8 cellular contexts compared by ENCODE assay signal in genomic region chr22:28799125-28799833, GRCh38. TPM values are rescaled to one million over a fixed set of nuclear protein-coding genes. Genes with fewer than 3 reads are reported as not detected.
DNase-seq lines count a peak whose midpoint lies in the region; ATAC-seq and TF ChIP-seq lines count a peak whose summit lies in the region.

No MANE protein-coding gene starts in this region.

- H3K4me1 ChIP-seq in mucosa of rectum (ENCODE audit: control insufficient read depth in 2 of 2, insufficient read depth in 2 of 2, low read length in 2 of 2) (peaks cover 25 to 30% of the 10 kb centered on the region in 2 donors), urinary bladder (ENCODE audit: insufficient read depth) (no peaks in the 10 kb centered on the region)

- TF ChIP-seq CTCF in VCaP (conservative IDR thresholded peaks at IDR 0.05): no peak

- H3K36me3 ChIP-seq in mucosa of rectum (ENCODE audit: control insufficient read depth in 2 of 2, insufficient read depth in 2 of 2, low read length in 2 of 2) (peaks cover 29 to 36% of the 10 kb centered on the region in 2 donors), urinary bladder (ENCODE audit: insufficient read depth) (peaks cover 4% of the 10 kb centered on the region)

- H3K27me3 ChIP-seq in mucosa of rectum (ENCODE audit: control insufficient read depth in 2 of 2, insufficient read depth in 2 of 2, low read length in 2 of 2): no peaks in the 10 kb centered on the region

- DNase-seq in DMS153 (lab: John Stamatoyannopoulos, UW): peak; percentile 47
- DNase-seq in DMS153 treated with DMSO at 0.1 percent for 48 hours (lab: John Stamatoyannopoulos, UW; ENCODE audit: unreplicated experiment): no peak
- DNase-seq in Jurkat, Clone E6-1 (ENCODE audit: low read depth, low spot score): no peak
- peak; percentile 61 for DNase-seq in epidermal melanocyte (ENCODE audit: insufficient read length, low spot score)

- 1% methylated on average over 7 of the region's 7 CpGs for WGBS in urinary bladder

- no peak for ATAC-seq in GM18867 (IDR thresholded peaks at IDR 0.05; ENCODE audit: unreplicated experiment)

- no peaks in the 10 kb centered on the region for H3K9me3 ChIP-seq in mucosa of rectum (ENCODE audit: control insufficient read depth in 2 of 2, low read length in 2 of 2)

- H3K9ac ChIP-seq in mucosa of rectum (ENCODE audit: low read depth in 1 of 2, low read length in 2 of 2): peak overlapping the region; percentile 99 to 100

- peak overlapping the region; percentile 97 for H3K27ac ChIP-seq in VCaP
- peak overlapping the region; percentile 99 to 100 for H3K27ac ChIP-seq in mucosa of rectum (ENCODE audit: low read depth in 2 of 2, low read length in 2 of 2)
- H3K27ac ChIP-seq in urinary bladder (ENCODE audit: low read depth): peak overlapping the region; percentile 100

- peak overlapping the region; percentile 86 for H3K4me3 ChIP-seq in Jurkat, Clone E6-1 (ENCODE audit: low read length)
- H3K4me3 ChIP-seq in mucosa of rectum (ENCODE audit: low read length in 2 of 2): peak overlapping the region; percentile 89 to 98
- peak overlapping the region; percentile 92 for H3K4me3 ChIP-seq in urinary bladder (ENCODE audit: low read depth, low read length)

RNA-seq across cellular contexts. Expression of gene XBP1, which starts 1.1 kb away (rescaled TPM):
- polyA plus RNA-seq in Jurkat, Clone E6-1 (2012; ENCODE audit: insufficient read depth, insufficient read length): 37.2 TPM
- total RNA-seq in urinary bladder: 168 TPM
- 68.1 TPM for polyA plus RNA-seq in urinary bladder

RNA-seq across cellular contexts. Expression of gene CCDC117, which starts 26.8 kb away (rescaled TPM):
- 28.7 TPM for polyA plus RNA-seq in Jurkat, Clone E6-1 (2012; ENCODE audit: insufficient read depth, insufficient read length)
- total RNA-seq in urinary bladder: 33.0 TPM
- polyA plus RNA-seq in urinary bladder: 13.5 TPM

RNA-seq across cellular contexts. Expression of gene HSCB, which starts 57.4 kb away (rescaled TPM):
- 19.6 TPM for polyA plus RNA-seq in Jurkat, Clone E6-1 (2012; ENCODE audit: insufficient read depth, insufficient read length)
- total RNA-seq in urinary bladder: 13.2 TPM
- polyA plus RNA-seq in urinary bladder: 20.7 TPM

RNA-seq across cellular contexts. Expression of gene CHEK2, which starts 57.7 kb away (rescaled TPM):
- 60.9 TPM for polyA plus RNA-seq in Jurkat, Clone E6-1 (2012; ENCODE audit: insufficient read depth, insufficient read length)
- total RNA-seq in urinary bladder: 15.6 TPM
- 8.8 TPM for polyA plus RNA-seq in urinary bladder

Comparison
In these comparisons a context has a peak if more than half of its experiments do, and no peak if none do; other contexts are left out.
1. DNase-seq: peak in DMS153 (single experiment) and epidermal melanocyte (single experiment); none in DMS153 treated with DMSO at 0.1 percent for 48 hours (single experiment) and Jurkat, Clone E6-1 (single experiment).
2. Peak in every context shown above with its lines, with median percentiles within 50 percentile points of each other: H3K4me3 ChIP-seq and H3K27ac ChIP-seq.